ENCODE assay signal across 1 cellular context in genomic region chr19:39557791-39558622, GRCh38.
TF ChIP-seq lines count a peak whose summit lies in the region.

No MANE protein-coding gene starts in this region.

TF ChIP-seq in HEK293, 187 proteins besides CTCF, POLR2A, EP300 and RAD21 (continued from another document and continues in another):
- TF ChIP-seq INSM2 (tag by site-specific recombination; IDR thresholded peaks at IDR 0.05) = no peak
- 0 out of 2 replicates have a peak, but pooled peaks have one; percentile 33 for TF ChIP-seq PRDM4 (tag by site-specific recombination; IDR thresholded peaks at IDR 0.05)
- TF ChIP-seq ZNF37A (tag by site-specific recombination; IDR thresholded peaks at IDR 0.05) = no peak
- TF ChIP-seq AEBP2 (tag by site-specific recombination; IDR thresholded peaks at IDR 0.05; ENCODE audit: borderline replicate concordance) = no peak
- TF ChIP-seq ZNF843 (tag by site-specific recombination; IDR thresholded peaks at IDR 0.05) = no peak
- TF ChIP-seq KLF16 (tag by site-specific recombination; IDR thresholded peaks at IDR 0.05) = no peak
- TF ChIP-seq ZNF488 (tag by site-specific recombination; IDR thresholded peaks at IDR 0.05) = no peak
- TF ChIP-seq REPIN1 (tag by site-specific recombination; IDR thresholded peaks at IDR 0.05; ENCODE audit: low read depth) = no peak
- no peak; the same call in 1 of the 2 replicates for TF ChIP-seq ZNF324 (tag by site-specific recombination; IDR thresholded peaks at IDR 0.05)
- TF ChIP-seq FEZF1 (tag by site-specific recombination; IDR thresholded peaks at IDR 0.05) = peak; percentile 77
- no peak for TF ChIP-seq ZNF48 (tag by site-specific recombination; IDR thresholded peaks at IDR 0.05)
- no peak for TF ChIP-seq ZNF701 (tag by site-specific recombination; IDR thresholded peaks at IDR 0.05)
- TF ChIP-seq ZNF830 (tag by site-specific recombination; IDR thresholded peaks at IDR 0.05; ENCODE audit: low read depth) = no peak
- no peak for TF ChIP-seq ZNF202 (tag by site-specific recombination; IDR thresholded peaks at IDR 0.05; ENCODE audit: borderline replicate concordance)
- TF ChIP-seq ZFP37 (tag by site-specific recombination; IDR thresholded peaks at IDR 0.05) = peak; percentile 41; the same call in 1 of the 2 replicates
- peak; percentile 29; the same call in 1 of the 2 replicates for TF ChIP-seq ZFP69B (tag by site-specific recombination; IDR thresholded peaks at IDR 0.05)
- no peak for TF ChIP-seq ZNF747 (tag by site-specific recombination; IDR thresholded peaks at IDR 0.05)
- TF ChIP-seq ZSCAN30 (tag by site-specific recombination; IDR thresholded peaks at IDR 0.05) = no peak
- no peak for TF ChIP-seq ZNF311 (tag by site-specific recombination; IDR thresholded peaks at IDR 0.05; ENCODE audit: borderline replicate concordance)
- TF ChIP-seq KLF8 (tag by site-specific recombination; IDR thresholded peaks at IDR 0.05) = no peak
- TF ChIP-seq ZNF362 (tag by site-specific recombination; IDR thresholded peaks at IDR 0.05) = no peak
- no peak for TF ChIP-seq ZBTB26 (tag by site-specific recombination; optimal IDR thresholded peaks at IDR 0.05)
- TF ChIP-seq OVOL3 (tag by site-specific recombination; IDR thresholded peaks at IDR 0.05) = no peak
- peak; percentile 36; the same call in 1 of the 2 replicates for TF ChIP-seq ZNF629 (tag by site-specific recombination; IDR thresholded peaks at IDR 0.05)
- no peak; the same call in 1 of the 2 replicates for TF ChIP-seq ZNF350 (tag by site-specific recombination; IDR thresholded peaks at IDR 0.05)
- TF ChIP-seq ZNF792 (tag by site-specific recombination; IDR thresholded peaks at IDR 0.05) = no peak
- no peak for TF ChIP-seq ZNF302 (tag by site-specific recombination; IDR thresholded peaks at IDR 0.05; ENCODE audit: low read depth)
- TF ChIP-seq ZNF133 (tag by site-specific recombination; IDR thresholded peaks at IDR 0.05) = no peak
- peak; percentile 35 for TF ChIP-seq ZNF394 (tag by site-specific recombination; IDR thresholded peaks at IDR 0.05; ENCODE audit: borderline replicate concordance)
- no peak for TF ChIP-seq ZNF654 (tag by site-specific recombination; IDR thresholded peaks at IDR 0.05; ENCODE audit: low read depth)
- no peak for TF ChIP-seq SP7 (tag by site-specific recombination; IDR thresholded peaks at IDR 0.05)
- no peak for TF ChIP-seq GFI1B (tag by site-specific recombination; IDR thresholded peaks at IDR 0.05)
- TF ChIP-seq ZNF785 (tag by site-specific recombination; IDR thresholded peaks at IDR 0.05) = no peak
- TF ChIP-seq ZNF707 (tag by site-specific recombination; IDR thresholded peaks at IDR 0.05) = no peak
- TF ChIP-seq SCRT2 (tag by site-specific recombination; IDR thresholded peaks at IDR 0.05) = no peak
- no peak for TF ChIP-seq ZNF211 (tag by site-specific recombination; IDR thresholded peaks at IDR 0.05; ENCODE audit: low read depth)
- peak; percentile 32; the same call in 1 of the 2 replicates for TF ChIP-seq ZNF624 (tag by site-specific recombination; IDR thresholded peaks at IDR 0.05)
- no peak for TF ChIP-seq ZNF677 (tag by site-specific recombination; IDR thresholded peaks at IDR 0.05)
- peak; percentile 91 for TF ChIP-seq TSHZ1 (tag by site-specific recombination; IDR thresholded peaks at IDR 0.05; ENCODE audit: borderline replicate concordance)
- no peak for TF ChIP-seq ZNF221 (tag by site-specific recombination; IDR thresholded peaks at IDR 0.05; ENCODE audit: borderline replicate concordance)
- TF ChIP-seq YY2 (tag by site-specific recombination; IDR thresholded peaks at IDR 0.05) = no peak
- TF ChIP-seq PRDM1 (tag by site-specific recombination; IDR thresholded peaks at IDR 0.05) = peak; percentile 95
- no peak for TF ChIP-seq MEIS1 (CRISPR knock-in tag; IDR thresholded peaks at IDR 0.05; ENCODE audit: borderline replicate concordance)
- no peak for TF ChIP-seq ZXDB (tag by site-specific recombination; IDR thresholded peaks at IDR 0.05)
- TF ChIP-seq ZNF184 (tag by site-specific recombination; IDR thresholded peaks at IDR 0.05) = no peak
- TF ChIP-seq MZF1 (tag by site-specific recombination; IDR thresholded peaks at IDR 0.05; ENCODE audit: borderline replicate concordance) = peak; percentile 35
- TF ChIP-seq ZNF518A (tag by site-specific recombination; conservative IDR thresholded peaks at IDR 0.05; ENCODE audit: low read depth) = no peak
- TF ChIP-seq HOXA7 (CRISPR knock-in tag; IDR thresholded peaks at IDR 0.05; ENCODE audit: borderline replicate concordance) = no peak
- no peak for TF ChIP-seq PBX3 (CRISPR knock-in tag; IDR thresholded peaks at IDR 0.05)
- TF ChIP-seq ZNF223 (tag by site-specific recombination; IDR thresholded peaks at IDR 0.05) = no peak
